17 cellular contexts compared by ENCODE assay signal in genomic region chr16:17133851-17134250, GRCh38.
A peak's percentile ranks its signal among the peaks of the same experiment; 100 is the strongest.
DNase-seq lines count a peak whose midpoint lies in the region; ATAC-seq, FAIRE-seq and TF ChIP-seq lines count a peak whose summit lies in the region.
"Had no signal": no experiment of that assay in that cellular context is flagged by ENCODE, and none has a peak within 500 bp of the region (broad histone marks: within the 10 kb centered on the region; RNA-seq: fewer than 3 reads in every experiment).

No MANE protein-coding gene starts in this region.

- no peaks in the 10 kb centered on the region for H3K9me3 Mint-ChIP-seq in activated T-helper 17 cell treated with anti-CD3 and anti-CD28 coated beads, Interleukin-2, amount 50 U/mL, for 72 hours
- no peaks in the 10 kb centered on the region for H3K9me3 Mint-ChIP-seq in memory B cell
- H3K9me3 Mint-ChIP-seq in stimulated activated memory B cell treated with anti-CD40 and anti-IgM and Interleukin-4, amounts not matched to agents 10 μg/mL and 1 μg/mL and 100 μg/mL, for 72 hours: no peaks in the 10 kb centered on the region
- H3K9me3 Mint-ChIP-seq: CD8-positive, alpha-beta T cell; H9 had no signal

- intact Hi-C loops in colonic mucosa (cut with DNase I): no loop called here

- no peak for ATAC-seq in activated T-helper 17 cell treated with anti-CD3 and anti-CD28 coated beads, Interleukin-2, amount 50 U/mL, for 72 hours (replicated peaks)
- no peak for ATAC-seq in memory B cell (ENCODE audit: low read depth)
- ATAC-seq in stimulated activated memory B cell treated with anti-CD40 and anti-IgM and Interleukin-4, amounts not matched to agents 10 μg/mL and 1 μg/mL and 100 μg/mL, for 72 hours: no peak
- ATAC-seq: CD8-positive, alpha-beta T cell; HepG2 had no signal

- TF ChIP-seq CTCF in MM.1S (IDR thresholded peaks at IDR 0.05; ENCODE audit: low read length) (no peak), colonic mucosa (IDR thresholded peaks at IDR 0.05) (no peak)

- peak overlapping the region; percentile 67 for H3K9ac ChIP-seq in MM.1S (ENCODE audit: low read length)
- no peak overlapping the region for H3K9ac ChIP-seq in colonic mucosa (ENCODE audit: low read depth in 2 of 2, low read length in 2 of 2)
- H3K9ac ChIP-seq: BLaER1 treated with 17β-estradiol and CSF1 and Interleukin-3, amounts not matched to agents 10 nM and 100 nM had no signal

- peaks cover 10% of the 10 kb centered on the region for H3K4me1 Mint-ChIP-seq in activated T-helper 17 cell treated with anti-CD3 and anti-CD28 coated beads, Interleukin-2, amount 50 U/mL, for 72 hours
- peaks cover 25% of the 10 kb centered on the region for H3K4me1 Mint-ChIP-seq in memory B cell
- H3K4me1 Mint-ChIP-seq in stimulated activated memory B cell treated with anti-CD40 and anti-IgM and Interleukin-4, amounts not matched to agents 10 μg/mL and 1 μg/mL and 100 μg/mL, for 72 hours: peaks cover 64% of the 10 kb centered on the region

- FAIRE-seq in GM12892 (lab: Jason Lieb, UNC): no peak
- FAIRE-seq: G401.6, H1, HepG2 had no signal

- peaks cover 24% of the 10 kb centered on the region for H3F3A ChIP-seq in MM.1S (ENCODE audit: insufficient read depth, low read length)

- peak overlapping the region; percentile 67 for H3K27ac ChIP-seq in MM.1S (ENCODE audit: low read length)
- no peak overlapping the region for H3K27ac ChIP-seq in colonic mucosa
- H3K27ac ChIP-seq: BLaER1 treated with 17β-estradiol and CSF1 and Interleukin-3, amounts not matched to agents 10 nM and 100 nM had no signal

- peaks cover 85% of the 10 kb centered on the region for H3K36me3 Mint-ChIP-seq in activated T-helper 17 cell treated with anti-CD3 and anti-CD28 coated beads, Interleukin-2, amount 50 U/mL, for 72 hours (ENCODE audit: low read depth)
- peaks cover 62% of the 10 kb centered on the region for H3K36me3 Mint-ChIP-seq in memory B cell
- peaks cover 82% of the 10 kb centered on the region for H3K36me3 Mint-ChIP-seq in stimulated activated memory B cell treated with anti-CD40 and anti-IgM and Interleukin-4, amounts not matched to agents 10 μg/mL and 1 μg/mL and 100 μg/mL, for 72 hours

- H3K36me3 ChIP-seq in MM.1S (replicated peaks; ENCODE audit: insufficient read depth, low read length) (peaks cover 4% of the 10 kb centered on the region), colonic mucosa (no peaks in the 10 kb centered on the region)

- H3K4me1 ChIP-seq in MM.1S (ENCODE audit: low read length) (peaks cover 42% of the 10 kb centered on the region), colonic mucosa (no peaks in the 10 kb centered on the region)

- H3K27ac Mint-ChIP-seq in activated T-helper 17 cell treated with anti-CD3 and anti-CD28 coated beads, Interleukin-2, amount 50 U/mL, for 72 hours: peak overlapping the region; percentile 21
- H3K27ac Mint-ChIP-seq in memory B cell: peak overlapping the region; percentile 56
- peak overlapping the region; percentile 38 for H3K27ac Mint-ChIP-seq in stimulated activated memory B cell treated with anti-CD40 and anti-IgM and Interleukin-4, amounts not matched to agents 10 μg/mL and 1 μg/mL and 100 μg/mL, for 72 hours
- H3K27ac Mint-ChIP-seq: CD8-positive, alpha-beta T cell had no signal

- H2AFZ ChIP-seq in MM.1S (ENCODE audit: low read length): peak overlapping the region; percentile 39; the same call in 1 of the 2 replicates

- no peak overlapping the region for H3K4me3 Mint-ChIP-seq in activated T-helper 17 cell treated with anti-CD3 and anti-CD28 coated beads, Interleukin-2, amount 50 U/mL, for 72 hours
- H3K4me3 Mint-ChIP-seq in memory B cell: no peak overlapping the region
- no peak overlapping the region for H3K4me3 Mint-ChIP-seq in stimulated activated memory B cell treated with anti-CD40 and anti-IgM and Interleukin-4, amounts not matched to agents 10 μg/mL and 1 μg/mL and 100 μg/mL, for 72 hours
- H3K4me3 Mint-ChIP-seq: CD8-positive, alpha-beta T cell; H9 had no signal

- no peak for TF ChIP-seq POLR2A in GM12892 (IDR thresholded peaks at IDR 0.05; ENCODE audit: low read depth, low read length)

- H3K27me3 Mint-ChIP-seq in activated T-helper 17 cell treated with anti-CD3 and anti-CD28 coated beads, Interleukin-2, amount 50 U/mL, for 72 hours: no peaks in the 10 kb centered on the region
- peaks cover 2% of the 10 kb centered on the region for H3K27me3 Mint-ChIP-seq in memory B cell
- no peaks in the 10 kb centered on the region for H3K27me3 Mint-ChIP-seq in stimulated activated memory B cell treated with anti-CD40 and anti-IgM and Interleukin-4, amounts not matched to agents 10 μg/mL and 1 μg/mL and 100 μg/mL, for 72 hours

- no peaks in the 10 kb centered on the region for H3K9me2 ChIP-seq in MM.1S (replicated peaks; ENCODE audit: insufficient read depth, low read length)

- no peaks in the 10 kb centered on the region for H4K20me1 ChIP-seq in MM.1S (ENCODE audit: insufficient read depth, low read length)

- peak overlapping the region; percentile 96 for H3K4me2 ChIP-seq in MM.1S (ENCODE audit: low read depth, low read length)
- H3K4me2 ChIP-seq: BLaER1 treated with 17β-estradiol and CSF1 and Interleukin-3, amounts not matched to agents 10 nM and 100 nM had no signal

- H3K79me2 ChIP-seq in MM.1S (ENCODE audit: low read length): peaks cover 34% of the 10 kb centered on the region

- no peaks in the 10 kb centered on the region for H3K9me3 ChIP-seq in MM.1S (replicated peaks; ENCODE audit: insufficient read depth, low read length)
- no peaks in the 10 kb centered on the region for H3K9me3 ChIP-seq in colonic mucosa

- H3K4me3 ChIP-seq in MM.1S (ENCODE audit: low read length) (peak overlapping the region; percentile 63), colonic mucosa (no peak overlapping the region)
- H3K4me3 ChIP-seq: BLaER1 treated with 17β-estradiol and CSF1 and Interleukin-3, amounts not matched to agents 10 nM and 100 nM had no signal

- DNase-seq in MM.1S (no peak), memory B cell (ENCODE audit: low spot score in 2 of 2) (no peak), colonic mucosa (no peak), GM12892 (ENCODE audit: insufficient read length) (no peak), Kasumi-1 (lab: John Stamatoyannopoulos, UW) (no peak)
- DNase-seq: 8988T; CD8-positive, alpha-beta T cell; COR-L47; DMS 273 treated with DMSO at 0.1 percent for 48 hours; DMS53; H9 had no signal

- H3K27me3 ChIP-seq in MM.1S (replicated peaks; ENCODE audit: insufficient read depth, low read length) (no peaks in the 10 kb centered on the region), colonic mucosa (no peaks in the 10 kb centered on the region)
- H3K27me3 ChIP-seq: BLaER1 treated with 17β-estradiol and CSF1 and Interleukin-3, amounts not matched to agents 10 nM and 100 nM had no signal
